ENCODE assay signal across 19 cellular contexts in genomic region chr11:70429428-70429705, GRCh38. TPM values are rescaled to one million over a fixed set of nuclear protein-coding genes. Genes with fewer than 3 reads are reported as not detected.
A peak's percentile ranks its signal among the peaks of the same experiment; 100 is the strongest.
DNase-seq lines count a peak whose midpoint lies in the region; ATAC-seq, FAIRE-seq and TF ChIP-seq lines count a peak whose summit lies in the region.
"Had no signal": no experiment of that assay in that cellular context is flagged by ENCODE, and none has a peak within 500 bp of the region (broad histone marks: within the 10 kb centered on the region; RNA-seq: fewer than 3 reads in every experiment).

No MANE protein-coding gene starts in this region.

- H3K36me3 ChIP-seq in breast epithelium (peaks cover 5% of the 10 kb centered on the region), mammary epithelial cell (ENCODE audit: insufficient read depth, low read length) (peaks cover 42% of the 10 kb centered on the region), H7 (replicated peaks; ENCODE audit: control insufficient read depth, insufficient read depth, low read length) (peaks cover 57% of the 10 kb centered on the region)

- no peak for ATAC-seq in HG03196 (IDR thresholded peaks at IDR 0.05; ENCODE audit: unreplicated experiment)
- ATAC-seq: GM23338 had no signal

- TF ChIP-seq CTCF in breast epithelium (IDR thresholded peaks at IDR 0.05) (no peak), mammary epithelial cell (conservative IDR thresholded peaks at IDR 0.05 in 1 of 2, IDR thresholded peaks at IDR 0.05 in 1 of 2; ENCODE audit: extremely low read depth in 1 of 2, insufficient read depth in 1 of 2, low read depth in 1 of 2, low read length in 2 of 2) (no peak), chondrocyte (IDR thresholded peaks at IDR 0.05) (no peak)

- peak overlapping the region; percentile 40 to 48 for H3K27ac ChIP-seq in breast epithelium
- H3K27ac ChIP-seq in mammary epithelial cell (ENCODE audit: insufficient read depth, low read depth, low read length) = no peak overlapping the region
- H3K27ac ChIP-seq: 22Rv1 had no signal

- H3K4me3 Mint-ChIP-seq in chondrocyte (ENCODE audit: unreplicated experiment) = no peak overlapping the region
- H3K4me3 Mint-ChIP-seq: B cell; CD4-positive, alpha-beta memory T cell; GM23338; HFFc6 had no signal

- no peaks in the 10 kb centered on the region for H3K27me3 Mint-ChIP-seq in chondrocyte (ENCODE audit: low read depth)

- DNase-seq in breast epithelium (ENCODE audit: low spot score in 2 of 2) = no peak
- DNase-seq in mammary epithelial cell = no peak
- DNase-seq in H7 = peak; percentile 56
- peak; percentile 75 for DNase-seq in chondrocyte (ENCODE audit: low spot score)
- DNase-seq in NCI-H226 = no peak
- DNase-seq in GM19239 (ENCODE audit: insufficient read length, low spot score) = no peak
- DNase-seq: C1 segment of cervical spinal cord; Calu3; CD4-positive, alpha-beta memory T cell; COR-L47; DND-41; HFFc6 had no signal

- no peaks in the 10 kb centered on the region for H3K4me1 ChIP-seq in breast epithelium
- H3K4me1 ChIP-seq in mammary epithelial cell (ENCODE audit: insufficient read depth, low read length) = peaks cover 12% of the 10 kb centered on the region
- H3K4me1 ChIP-seq: HAP-1 had no signal

- H3K4me3 ChIP-seq in breast epithelium (no peak overlapping the region), mammary epithelial cell (replicated peaks in 1 of 3; ENCODE audit: insufficient read depth in 1 of 3, low read depth in 2 of 3, low read length in 3 of 3) (no peak overlapping the region), H7 (ENCODE audit: insufficient read depth, low read depth, low read length) (no peak overlapping the region)
- H3K4me3 ChIP-seq: GM23338, HAP-1 had no signal

- CTCF ChIA-PET in mammary epithelial cell (lab: Charles Lee; ENCODE audit: low non-redundant PET) = no interaction called here

- FAIRE-seq in GM19239 (lab: Jason Lieb, UNC) = no peak
- FAIRE-seq: A204.1, G401.6 had no signal

- no peak overlapping the region for H3K4me2 ChIP-seq in mammary epithelial cell (ENCODE audit: insufficient read depth, low read depth, low read length)
- H3K4me2 ChIP-seq: GM23338 had no signal

- no peak for TF ChIP-seq POLR2A in breast epithelium (IDR thresholded peaks at IDR 0.05)

- peaks cover 43% of the 10 kb centered on the region for H3K36me3 Mint-ChIP-seq in chondrocyte (ENCODE audit: low read depth)
- H3K36me3 Mint-ChIP-seq: CD4-positive, alpha-beta memory T cell had no signal

- no peak overlapping the region for H3K9ac ChIP-seq in mammary epithelial cell (ENCODE audit: insufficient read depth, low read length)

- peaks cover 15% of the 10 kb centered on the region for H3K79me2 ChIP-seq in mammary epithelial cell (ENCODE audit: insufficient read depth, low read length)

- in situ Hi-C loops in mammary epithelial cell (cut with MboI; ENCODE audit: low sequenced_read_pairs in 2 of 2) = no loop called here

- intact Hi-C loops in breast epithelium (cut with DNase I; ENCODE audit: low total_unique reads) (no loop called here), mammary epithelial cell (cut with micrococcal nuclease) (no loop called here)

- no peaks in the 10 kb centered on the region for H3K9me3 Mint-ChIP-seq in chondrocyte (ENCODE audit: low read depth)
- H3K9me3 Mint-ChIP-seq: CD4-positive, alpha-beta memory T cell; HFFc6 had no signal

- no peak overlapping the region for H2AFZ ChIP-seq in mammary epithelial cell (ENCODE audit: low read depth, low read length)
- H2AFZ ChIP-seq: GM23338 had no signal

- no peak overlapping the region for H3K27ac Mint-ChIP-seq in chondrocyte (ENCODE audit: unreplicated experiment)
- H3K27ac Mint-ChIP-seq: B cell; CD4-positive, alpha-beta memory T cell; GM23338; HFFc6 had no signal

- H4K20me1 ChIP-seq in mammary epithelial cell (ENCODE audit: insufficient read depth, low read length) = no peaks in the 10 kb centered on the region

- WGBS in mammary epithelial cell (ENCODE audit: low coverage, missing lambda C conversion rate) = 83% methylated on average over 4 of the region's 8 CpGs

- H3K4me1 Mint-ChIP-seq in chondrocyte (ENCODE audit: low read depth) = peaks cover 4% of the 10 kb centered on the region
- H3K4me1 Mint-ChIP-seq: CD4-positive, alpha-beta memory T cell had no signal

- H3K27me3 ChIP-seq in breast epithelium = no peaks in the 10 kb centered on the region
- no peaks in the 10 kb centered on the region for H3K27me3 ChIP-seq in mammary epithelial cell (ENCODE audit: insufficient read depth, low read length)
- H3K27me3 ChIP-seq in H7 (ENCODE audit: control insufficient read depth, insufficient read depth, low read length) = no peaks in the 10 kb centered on the region

- no TSS peak for BruUV-seq in mammary epithelial cell (replicated peaks; lab: Mats Ljungman, UMichigan)

- H3K9me3 ChIP-seq in breast epithelium (no peaks in the 10 kb centered on the region), mammary epithelial cell (replicated peaks; ENCODE audit: insufficient read depth, low read length) (no peaks in the 10 kb centered on the region)
- H3K9me3 ChIP-seq: HAP-1 had no signal

- dilution Hi-C loops in mammary epithelial cell (cut with HindIII; ENCODE audit: low sequenced_read_pairs) = no loop called here

RNA-seq across cellular contexts. Expression of gene CTTN, which starts 31.0 kb away (rescaled TPM):
- 100 to 1,000 TPM; 283 to 306 (median 285) TPM for total RNA-seq in breast epithelium
- total RNA-seq in mammary epithelial cell = 100 to 1,000 TPM; 312 to 394 TPM
- polyA plus RNA-seq in mammary epithelial cell = 122 TPM
- polyA minus RNA-seq in mammary epithelial cell = 272 TPM
- 155 and 188 TPM in 2 replicates for total RNA-seq in H7 (2014; rRNA removed; shearing (Covaris generic))
- 290 to 314 TPM (median 307 TPM) in 3 replicates for total RNA-seq in chondrocyte
- total RNA-seq: B cell had no signal

Comparison
In these comparisons a context has a peak if more than half of its experiments do, and no peak if none do; other contexts are left out.
1. DNase-seq: peak in H7 (single experiment) and chondrocyte (single experiment); none in breast epithelium (0 of 2), mammary epithelial cell (single experiment), NCI-H226 (single experiment) and GM19239 (single experiment).